8 cellular contexts compared by ENCODE assay signal in the genomic region with DNA sequence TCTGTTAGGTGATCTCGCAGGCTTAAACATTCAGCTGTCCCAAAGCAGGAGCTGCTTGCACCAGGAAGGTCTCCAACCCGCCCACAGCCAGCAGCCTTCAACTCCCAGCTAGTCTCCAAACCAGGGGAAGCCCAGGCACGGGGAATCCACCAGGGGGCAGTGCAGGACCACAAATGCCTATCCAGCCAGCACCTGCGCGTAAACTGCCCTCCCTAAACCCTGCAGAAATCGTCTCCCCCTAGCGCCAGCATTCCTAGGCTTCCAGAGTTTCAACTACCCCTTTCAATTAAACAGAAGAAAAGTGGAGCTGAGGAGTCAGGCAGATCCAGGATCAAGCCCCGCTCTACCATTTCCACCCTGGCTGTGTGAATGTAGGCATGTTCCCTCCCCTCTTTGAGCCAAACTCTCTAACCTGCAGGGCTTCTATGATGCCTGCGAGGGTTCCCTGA.
DNase-seq lines count a peak whose midpoint lies in the region; ATAC-seq lines count a peak whose summit lies in the region.

No MANE protein-coding gene starts in this region.

- H3K27ac Mint-ChIP-seq in central memory CD8-positive, alpha-beta T cell (ENCODE audit: low read depth) = no peak overlapping the region

- no peaks in the 10 kb centered on the region for H3K9me3 Mint-ChIP-seq in central memory CD8-positive, alpha-beta T cell

- H3K4me1 Mint-ChIP-seq in central memory CD8-positive, alpha-beta T cell = peaks cover 7% of the 10 kb centered on the region

- DNase-seq in NCI-H1436 (lab: John Stamatoyannopoulos, UW) (peak; percentile 28), NCI-H1436 treated with DMSO at 0.1 percent for 48 hours (lab: John Stamatoyannopoulos, UW) (no peak), NCI-H446 treated with DMSO at 0.1 percent for 48 hours (lab: John Stamatoyannopoulos, UW) (peak; percentile 68), islet precursor cell (peak; percentile 99)
- DNase-seq in central memory CD8-positive, alpha-beta T cell (ENCODE audit: low spot score in 2 of 2) = peak; percentile 82 to 93
- DNase-seq in stimulated activated CD4-positive, alpha-beta T cell treated with anti-CD3 and anti-CD28 coated beads, Interleukin-1b, Interleukin-23, amount 100 ng/mL, for 4 hours (ENCODE audit: low read depth in 2 of 2) = peak; percentile 93 to 94

- peaks cover 51% of the 10 kb centered on the region for H3K27me3 Mint-ChIP-seq in central memory CD8-positive, alpha-beta T cell

- H3K36me3 Mint-ChIP-seq in central memory CD8-positive, alpha-beta T cell (ENCODE audit: insufficient read depth) = no peaks in the 10 kb centered on the region

- no peak overlapping the region for H3K4me3 Mint-ChIP-seq in central memory CD8-positive, alpha-beta T cell

- ATAC-seq in HG03196 (IDR thresholded peaks at IDR 0.05; ENCODE audit: unreplicated experiment) = peak; percentile 68
- ATAC-seq in activated CD4-positive, CD25-positive, alpha-beta regulatory T cell treated with anti-CD3 and anti-CD28 coated beads, Interleukin-2, amount 50 U/mL, for 24 hours = peak; percentile 90 to 93
- ATAC-seq in central memory CD8-positive, alpha-beta T cell (replicated peaks; ENCODE audit: extremely low read depth, poor library complexity, severe bottlenecking) = peak; percentile 67
